14 cellular contexts compared by ENCODE assay signal in genomic region chr2:203626952-203627681, GRCh38.
DNase-seq lines count a peak whose midpoint lies in the region; ATAC-seq, FAIRE-seq and TF ChIP-seq lines count a peak whose summit lies in the region.
"Had no signal": no experiment of that assay in that cellular context is flagged by ENCODE, and none has a peak within 500 bp of the region (broad histone marks: within the 10 kb centered on the region; RNA-seq: fewer than 3 reads in every experiment).

No MANE protein-coding gene starts in this region.

- BruUV-seq in Caco-2 (replicated peaks; lab: Mats Ljungman, UMichigan), result no TSS peak

- peaks cover 25% of the 10 kb centered on the region for H3K4me1 ChIP-seq in Caco-2
- H3K4me1 ChIP-seq in astrocyte (ENCODE audit: insufficient read depth, low read length), result peaks cover 8% of the 10 kb centered on the region
- H3K4me1 ChIP-seq in left ventricle myocardium inferior, result peaks cover 20% of the 10 kb centered on the region

- H3K27me3 ChIP-seq in Caco-2 (replicated peaks; ENCODE audit: control insufficient read depth, insufficient read depth, low read length) (no peaks in the 10 kb centered on the region), astrocyte (ENCODE audit: insufficient read depth, low read length) (no peaks in the 10 kb centered on the region), left ventricle myocardium inferior (ENCODE audit: low read depth) (no peaks in the 10 kb centered on the region)

- H3K9me3 Mint-ChIP-seq in Caco-2 (ENCODE audit: unreplicated experiment) (no peaks in the 10 kb centered on the region), astrocyte (ENCODE audit: unreplicated experiment) (no peaks in the 10 kb centered on the region)

- peak; percentile 86 for FAIRE-seq in astrocyte (lab: Jason Lieb, UNC)

- no peaks in the 10 kb centered on the region for H3K36me3 ChIP-seq in Caco-2 (ENCODE audit: control insufficient read depth, insufficient read depth, low read length)
- H3K36me3 ChIP-seq in astrocyte (ENCODE audit: insufficient read depth, low read length), result no peaks in the 10 kb centered on the region
- no peaks in the 10 kb centered on the region for H3K36me3 ChIP-seq in left ventricle myocardium inferior

- H3K27me3 Mint-ChIP-seq in Caco-2 (ENCODE audit: insufficient read depth, unreplicated experiment), result no peaks in the 10 kb centered on the region
- no peaks in the 10 kb centered on the region for H3K27me3 Mint-ChIP-seq in astrocyte (ENCODE audit: low read depth, unreplicated experiment)
- H3K27me3 Mint-ChIP-seq: CD4-positive, CD25-positive, alpha-beta regulatory T cell had no signal

- no peak overlapping the region for H3K4me2 ChIP-seq in astrocyte (ENCODE audit: low read length)

- H3K4me3 Mint-ChIP-seq in Caco-2 (ENCODE audit: unreplicated experiment), result no peak overlapping the region
- no peak overlapping the region for H3K4me3 Mint-ChIP-seq in astrocyte (ENCODE audit: unreplicated experiment)
- H3K4me3 Mint-ChIP-seq: CD4-positive, CD25-positive, alpha-beta regulatory T cell; naive B cell had no signal

- H3K9ac ChIP-seq in astrocyte (ENCODE audit: low read length), result no peak overlapping the region

- TF ChIP-seq CTCF in Caco-2 (IDR thresholded peaks at IDR 0.05; ENCODE audit: insufficient read depth in 1 of 2, low read depth in 1 of 2, low read length in 1 of 2, severe bottlenecking in 1 of 2, unreplicated experiment in 1 of 2) (no peak), astrocyte (IDR thresholded peaks at IDR 0.05; ENCODE audit: insufficient read depth, low read depth, low read length) (no peak), left ventricle myocardium inferior (IDR thresholded peaks at IDR 0.05; ENCODE audit: borderline replicate concordance) (no peak), retinal pigment epithelial cell (conservative IDR thresholded peaks at IDR 0.05; ENCODE audit: low read depth, low read length) (no peak)

- H3K27ac Mint-ChIP-seq in Caco-2 (ENCODE audit: unreplicated experiment) (peak overlapping the region; percentile 66), astrocyte (ENCODE audit: unreplicated experiment) (no peak overlapping the region)
- H3K27ac Mint-ChIP-seq: CD4-positive, CD25-positive, alpha-beta regulatory T cell; naive B cell had no signal

- CTCF ChIA-PET in Caco-2 (lab: Charles Lee), result no interaction called here

- POLR2A ChIA-PET in Caco-2 (lab: Charles Lee), result no interaction called here

- H3K9me3 ChIP-seq in Caco-2, result no peaks in the 10 kb centered on the region
- no peaks in the 10 kb centered on the region for H3K9me3 ChIP-seq in astrocyte (ENCODE audit: insufficient read depth, low read depth, low read length)
- no peaks in the 10 kb centered on the region for H3K9me3 ChIP-seq in left ventricle myocardium inferior (replicated peaks)

- H4K20me1 ChIP-seq in astrocyte (ENCODE audit: insufficient read depth, low read length), result no peaks in the 10 kb centered on the region

- no peaks in the 10 kb centered on the region for H3K36me3 Mint-ChIP-seq in Caco-2 (ENCODE audit: insufficient read depth, unreplicated experiment)
- no peaks in the 10 kb centered on the region for H3K36me3 Mint-ChIP-seq in astrocyte (ENCODE audit: low read depth, unreplicated experiment)
- H3K36me3 Mint-ChIP-seq: CD4-positive, CD25-positive, alpha-beta regulatory T cell had no signal

- no peak for ATAC-seq in GM18909 (IDR thresholded peaks at IDR 0.05; ENCODE audit: poor library complexity, unreplicated experiment)

- H3K4me1 Mint-ChIP-seq in Caco-2 (ENCODE audit: low read depth, unreplicated experiment) (peaks cover 23% of the 10 kb centered on the region), astrocyte (ENCODE audit: low read depth, unreplicated experiment) (peaks cover 21% of the 10 kb centered on the region)
- H3K4me1 Mint-ChIP-seq: naive B cell had no signal

- intact Hi-C loops in Caco-2 (cut with micrococcal nuclease; ENCODE audit: unreplicated experiment), result no loop called here
- intact Hi-C loops in left ventricle myocardium inferior (cut with micrococcal nuclease), result no loop called here

- no peaks in the 10 kb centered on the region for H3K79me2 ChIP-seq in astrocyte (ENCODE audit: insufficient read depth, low read length)

- DNase-seq in Caco-2, result no peak
- peak; percentile 90 for DNase-seq in astrocyte (ENCODE audit: low read depth)
- no peak for DNase-seq in left ventricle myocardium inferior
- peak; percentile 76 for DNase-seq in retinal pigment epithelial cell (ENCODE audit: low read depth)
- no peak for DNase-seq in LoVo (ENCODE audit: low spot score)
- DNase-seq in pons (ENCODE audit: low spot score), result no peak
- DNase-seq in NCI-H1092 treated with DMSO at 0.1 percent for 48 hours (lab: John Stamatoyannopoulos, UW), result no peak
- DNase-seq: activated T-cell treated with anti-CD3 and anti-CD28 coated beads, Interleukin-2, amount 50 U/mL, for 48 hours; CD4-positive, CD25-positive, alpha-beta regulatory T cell; naive B cell; NCI-H510A; SIG-M5; stimulated activated naive CD4-positive, alpha-beta T cell had no signal

- H2AFZ ChIP-seq in astrocyte (ENCODE audit: low read depth, low read length), result no peak overlapping the region

- no peak overlapping the region for H3K4me3 ChIP-seq in Caco-2 (ENCODE audit: low read depth, low read length)
- H3K4me3 ChIP-seq in astrocyte (ENCODE audit: insufficient read depth, low read depth, low read length), result no peak overlapping the region
- no peak overlapping the region for H3K4me3 ChIP-seq in left ventricle myocardium inferior
- no peak overlapping the region for H3K4me3 ChIP-seq in retinal pigment epithelial cell (ENCODE audit: low read length)

- H3K27ac ChIP-seq in astrocyte (ENCODE audit: low read depth, low read length), result peak overlapping the region; percentile 48
- peak overlapping the region; percentile 43 for H3K27ac ChIP-seq in left ventricle myocardium inferior (replicated peaks)

Comparison
In these comparisons a context has a peak if more than half of its experiments do, and no peak if none do; other contexts are left out.
1. DNase-seq: peak in astrocyte (single experiment) and retinal pigment epithelial cell (single experiment); none in Caco-2 (0 of 2), left ventricle myocardium inferior (single experiment), LoVo (single experiment), pons (single experiment) and NCI-H1092 treated with DMSO at 0.1 percent for 48 hours (single experiment).